In the genomic region with DNA sequence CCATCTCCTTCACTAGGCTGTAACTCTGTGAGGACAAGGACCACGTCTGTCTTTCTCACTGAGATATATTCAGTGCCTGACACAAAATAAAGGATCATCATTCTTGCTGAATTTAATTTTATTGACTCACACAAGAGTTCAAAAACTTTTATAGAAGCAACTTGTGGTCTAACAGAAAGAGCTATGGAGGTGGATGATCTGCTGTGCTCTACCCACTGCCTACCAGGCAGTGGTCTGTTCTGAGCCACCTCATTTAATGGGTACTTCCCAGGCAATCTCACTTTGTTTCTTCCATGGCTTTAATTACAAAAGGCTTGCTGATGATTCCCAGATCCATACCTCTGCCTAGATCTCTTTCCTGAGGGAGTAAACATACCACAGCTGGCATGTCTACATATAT, we compare ENCODE assay signal across 23 cellular contexts. TPM values are rescaled to one million over a fixed set of nuclear protein-coding genes. Genes with fewer than 3 reads are reported as not detected.
DNase-seq lines count a peak whose midpoint lies in the region; ATAC-seq and TF ChIP-seq lines count a peak whose summit lies in the region.
"Had no signal": no experiment of that assay in that cellular context is flagged by ENCODE, and none has a peak within 500 bp of the region (broad histone marks: within the 10 kb centered on the region; RNA-seq: fewer than 3 reads in every experiment).

No MANE protein-coding gene starts in this region.

- peak overlapping the region; percentile 74 for H3K27ac Mint-ChIP-seq in MCF 10A (ENCODE audit: low read depth, unreplicated experiment)
- H3K27ac Mint-ChIP-seq in activated T-helper 1 cell treated with anti-CD3 and anti-CD28 coated beads, Interleukin-12 subunit alpha, Interleukin-12 subunit beta, Interleukin-2, Interleukin-4 antibody, amounts not matched to agents 30 ng/mL and 10 ng/mL and 1 ng/mL, durations not matched to agents 14 hours and 24 hours and 36 hours: peak overlapping the region; percentile 23
- H3K27ac Mint-ChIP-seq in naive B cell: peak overlapping the region in 5 of 6 donors; percentile 70 to 93 (median 80)
- H3K27ac Mint-ChIP-seq in type B pancreatic cell: peak overlapping the region; percentile 3

- BruUV-seq in MCF 10A (replicated peaks; lab: Mats Ljungman, UMichigan) (no TSS peak), mammary epithelial cell (replicated peaks; lab: Mats Ljungman, UMichigan) (no TSS peak)

- ATAC-seq in naive B cell (ENCODE audit: low read depth in 2 of 2) (no peak), GM18498 (IDR thresholded peaks at IDR 0.05; ENCODE audit: unreplicated experiment) (no peak)
- ATAC-seq: mucosa of descending colon had no signal

- in situ Hi-C loops in mammary epithelial cell (cut with MboI; ENCODE audit: low sequenced_read_pairs in 2 of 2): no loop called here

- no peak overlapping the region for H3K27ac ChIP-seq in mammary epithelial cell (ENCODE audit: insufficient read depth, low read depth, low read length)
- H3K27ac ChIP-seq: colonic mucosa, KMS-11, left ventricle myocardium inferior, spleen had no signal

- dilution Hi-C loops in mammary epithelial cell (cut with HindIII; ENCODE audit: low sequenced_read_pairs): no loop called here

- no peaks in the 10 kb centered on the region for H3K9me3 Mint-ChIP-seq in MCF 10A (ENCODE audit: unreplicated experiment)
- no peaks in the 10 kb centered on the region for H3K9me3 Mint-ChIP-seq in activated T-helper 1 cell treated with anti-CD3 and anti-CD28 coated beads, Interleukin-12 subunit alpha, Interleukin-12 subunit beta, Interleukin-2, Interleukin-4 antibody, amounts not matched to agents 30 ng/mL and 10 ng/mL and 1 ng/mL, durations not matched to agents 14 hours and 24 hours and 36 hours
- H3K9me3 Mint-ChIP-seq in naive B cell: no peaks in the 10 kb centered on the region
- no peaks in the 10 kb centered on the region for H3K9me3 Mint-ChIP-seq in type B pancreatic cell

- H3K4me1 Mint-ChIP-seq in MCF 10A (ENCODE audit: insufficient read depth, unreplicated experiment) (no peaks in the 10 kb centered on the region), naive B cell (peaks cover 34 to 53% (median 48%) of the 10 kb centered on the region in 3 donors), type B pancreatic cell (ENCODE audit: unreplicated experiment) (peaks cover 11% of the 10 kb centered on the region)
- H3K4me1 Mint-ChIP-seq in activated T-helper 1 cell treated with anti-CD3 and anti-CD28 coated beads, Interleukin-12 subunit alpha, Interleukin-12 subunit beta, Interleukin-2, Interleukin-4 antibody, amounts not matched to agents 30 ng/mL and 10 ng/mL and 1 ng/mL, durations not matched to agents 14 hours and 24 hours and 36 hours (ENCODE audit: low read depth): peaks cover 42% of the 10 kb centered on the region

- H3K4me3 Mint-ChIP-seq in MCF 10A (ENCODE audit: unreplicated experiment) (no peak overlapping the region), naive B cell (peak overlapping the region in 2 of 8 donors; percentile 33 to 67), type B pancreatic cell (no peak overlapping the region)
- no peak overlapping the region for H3K4me3 Mint-ChIP-seq in activated T-helper 1 cell treated with anti-CD3 and anti-CD28 coated beads, Interleukin-12 subunit alpha, Interleukin-12 subunit beta, Interleukin-2, Interleukin-4 antibody, amounts not matched to agents 30 ng/mL and 10 ng/mL and 1 ng/mL, durations not matched to agents 14 hours and 24 hours and 36 hours

- no peak overlapping the region for H3K9ac ChIP-seq in mammary epithelial cell (ENCODE audit: insufficient read depth, low read length)
- H3K9ac ChIP-seq: KMS-11 had no signal

- POLR2A ChIA-PET in MCF 10A (lab: Yijun Ruan, JAX): interaction anchor here (1.3 kb wide), 1 partner anchor 30 kb away, joined by 4 read pairs; no protein-coding TSS in a partner anchor

- H3K27me3 Mint-ChIP-seq in MCF 10A (ENCODE audit: insufficient read depth, unreplicated experiment) (no peaks in the 10 kb centered on the region), naive B cell (no peaks in the 10 kb centered on the region), type B pancreatic cell (no peaks in the 10 kb centered on the region)
- H3K27me3 Mint-ChIP-seq in activated T-helper 1 cell treated with anti-CD3 and anti-CD28 coated beads, Interleukin-12 subunit alpha, Interleukin-12 subunit beta, Interleukin-2, Interleukin-4 antibody, amounts not matched to agents 30 ng/mL and 10 ng/mL and 1 ng/mL, durations not matched to agents 14 hours and 24 hours and 36 hours (ENCODE audit: insufficient read depth): no peaks in the 10 kb centered on the region

- H3K4me1 ChIP-seq in mammary epithelial cell (ENCODE audit: insufficient read depth, low read length): peaks cover 6% of the 10 kb centered on the region

- CTCF ChIA-PET in MCF 10A (lab: Yijun Ruan, JAX) (interaction anchor here (2.2 to 9.9 kb wide), 2 partner anchors 14 to 54 kb away, joined by 7 to 115 read pairs; a partner anchor contains a TSS), mammary epithelial cell (lab: Charles Lee; ENCODE audit: low non-redundant PET) (no interaction called here)

- no peaks in the 10 kb centered on the region for H4K20me1 ChIP-seq in mammary epithelial cell (ENCODE audit: insufficient read depth, low read length)

- no peaks in the 10 kb centered on the region for H3K27me3 ChIP-seq in mammary epithelial cell (ENCODE audit: insufficient read depth, low read length)
- H3K27me3 ChIP-seq: colonic mucosa, spleen had no signal

- no peak overlapping the region for H3K4me2 ChIP-seq in mammary epithelial cell (ENCODE audit: insufficient read depth, low read depth, low read length)
- H3K4me2 ChIP-seq: KMS-11 had no signal

- no peak for DNase-seq in MCF 10A (ENCODE audit: unreplicated experiment)
- DNase-seq in mammary epithelial cell: no peak
- no peak for DNase-seq in activated T-helper 1 cell treated with anti-CD3 and anti-CD28 coated beads, Interleukin-12 subunit alpha, Interleukin-12 subunit beta, Interleukin-2, Interleukin-4 antibody, amounts not matched to agents 30 ng/mL and 10 ng/mL and 1 ng/mL, durations not matched to agents 14 hours and 24 hours and 36 hours (ENCODE audit: low spot score)
- no peak for DNase-seq in naive B cell
- DNase-seq in type B pancreatic cell (ENCODE audit: extremely low spot score, unreplicated experiment): no peak
- DNase-seq in kidney glomerular epithelial cell (lab: John Stamatoyannopoulos, UW): no peak
- no peak for DNase-seq in CD1c-positive myeloid dendritic cell (ENCODE audit: extremely low spot score)
- DNase-seq: colonic mucosa; H7; head of caudate nucleus; left ventricle myocardium inferior; mucosa of descending colon; NCI-H2029; NCI-H446; nucleus accumbens; spleen; stimulated activated CD4-positive, alpha-beta T cell treated with anti-CD3 and anti-CD28 coated beads, Interleukin-4, amount 100 ng/mL, for 24 hours; T-helper 1 cell had no signal

- H3K4me3 ChIP-seq in mammary epithelial cell (replicated peaks in 1 of 3; ENCODE audit: insufficient read depth in 1 of 3, low read depth in 2 of 3, low read length in 3 of 3): no peak overlapping the region
- H3K4me3 ChIP-seq: colonic mucosa, left ventricle myocardium inferior, mucosa of descending colon, spleen had no signal

- H3K9me3 ChIP-seq in mammary epithelial cell (replicated peaks; ENCODE audit: insufficient read depth, low read length): no peaks in the 10 kb centered on the region
- H3K9me3 ChIP-seq: colonic mucosa, left ventricle myocardium inferior, mucosa of descending colon, spleen had no signal

- TF ChIP-seq CTCF in MCF 10A (IDR thresholded peaks at IDR 0.05; ENCODE audit: unreplicated experiment): no peak
- TF ChIP-seq CTCF in mammary epithelial cell (conservative IDR thresholded peaks at IDR 0.05 in 1 of 2, IDR thresholded peaks at IDR 0.05 in 1 of 2; ENCODE audit: extremely low read depth in 1 of 2, insufficient read depth in 1 of 2, low read depth in 1 of 2, low read length in 2 of 2): no peak
- TF ChIP-seq CTCF in type B pancreatic cell (conservative IDR thresholded peaks at IDR 0.05): no peak

- H3K79me2 ChIP-seq in mammary epithelial cell (ENCODE audit: insufficient read depth, low read length): peaks cover 16% of the 10 kb centered on the region

- no peaks in the 10 kb centered on the region for H3K36me3 ChIP-seq in mammary epithelial cell (ENCODE audit: insufficient read depth, low read length)
- H3K36me3 ChIP-seq: colonic mucosa had no signal

- H3K36me3 Mint-ChIP-seq in MCF 10A (ENCODE audit: insufficient read depth, unreplicated experiment): peaks cover 60% of the 10 kb centered on the region
- peaks cover 49% of the 10 kb centered on the region for H3K36me3 Mint-ChIP-seq in activated T-helper 1 cell treated with anti-CD3 and anti-CD28 coated beads, Interleukin-12 subunit alpha, Interleukin-12 subunit beta, Interleukin-2, Interleukin-4 antibody, amounts not matched to agents 30 ng/mL and 10 ng/mL and 1 ng/mL, durations not matched to agents 14 hours and 24 hours and 36 hours (ENCODE audit: low read depth)
- peaks cover 4 to 11% of the 10 kb centered on the region in 2 donors for H3K36me3 Mint-ChIP-seq in naive B cell
- peaks cover 2% of the 10 kb centered on the region for H3K36me3 Mint-ChIP-seq in type B pancreatic cell

- 100% methylated on average over 1 of the region's 1 CpG for WGBS in mammary epithelial cell (ENCODE audit: low coverage, missing lambda C conversion rate)

- H2AFZ ChIP-seq in mammary epithelial cell (ENCODE audit: low read depth, low read length): no peak overlapping the region

- intact Hi-C loops in MCF 10A (cut with micrococcal nuclease) (no loop called here), mammary epithelial cell (cut with micrococcal nuclease) (no loop called here)
- intact Hi-C loops in activated T-helper 1 cell treated with anti-CD3 and anti-CD28 coated beads, Interleukin-12 subunit alpha, Interleukin-12 subunit beta, Interleukin-2, Interleukin-4 antibody, amounts not matched to agents 30 ng/mL and 10 ng/mL and 1 ng/mL, durations not matched to agents 14 hours and 24 hours and 36 hours (cut with micrococcal nuclease): no loop called here

RNA-seq across cellular contexts. Expression of a gene that starts 4.7 kb away (rescaled TPM):
- total RNA-seq in MCF 10A (2022): not detected in 2 replicates
- not detected for total RNA-seq in mammary epithelial cell
- not detected for polyA plus RNA-seq in mammary epithelial cell
- polyA minus RNA-seq in mammary epithelial cell: not detected
- total RNA-seq in activated T-helper 1 cell treated with anti-CD3 and anti-CD28 coated beads, Interleukin-12 subunit alpha, Interleukin-12 subunit beta, Interleukin-2, Interleukin-4 antibody, amounts not matched to agents 30 ng/mL and 10 ng/mL and 1 ng/mL, durations not matched to agents 14 hours and 24 hours and 36 hours: 0.07 TPM in 1 of 2 replicates, not detected in the other
- polyA plus RNA-seq in naive B cell (ENCODE audit: low read depth in 6 of 6): 1 to 10 TPM in 3 of 6 donors, under 1 TPM in 2, not detected in 1; 0.47 to 1.6 (median 1.4) TPM
- not detected in 2 replicates for total RNA-seq in type B pancreatic cell (ENCODE audit: low replicate concordance)
- total RNA-seq: colonic mucosa, H7, left ventricle myocardium inferior, mucosa of descending colon, spleen, subcutaneous adipose tissue, ureter had no signal
- polyA plus RNA-seq: adipose tissue, spleen had no signal

RNA-seq across cellular contexts. Expression of a gene that starts 5.6 kb away (rescaled TPM):
- total RNA-seq in MCF 10A (2022) (60.3 and 84.5 TPM in 2 replicates), mammary epithelial cell (100 to 1,000 TPM in 1 of 2 donors, 10 to 100 TPM in 1; 63.5 to 115 TPM), type B pancreatic cell (ENCODE audit: low replicate concordance) (107 and 144 TPM in 2 replicates)
- polyA plus RNA-seq in mammary epithelial cell (98.4 TPM), naive B cell (ENCODE audit: low read depth in 6 of 6) (100 to 1,000 TPM; 299 to 401 (median 350) TPM)
- polyA minus RNA-seq in mammary epithelial cell: 3.5 TPM
- total RNA-seq in activated T-helper 1 cell treated with anti-CD3 and anti-CD28 coated beads, Interleukin-12 subunit alpha, Interleukin-12 subunit beta, Interleukin-2, Interleukin-4 antibody, amounts not matched to agents 30 ng/mL and 10 ng/mL and 1 ng/mL, durations not matched to agents 14 hours and 24 hours and 36 hours: 211 and 232 TPM in 2 replicates

RNA-seq across cellular contexts. Expression of a gene that starts 14.7 kb away (rescaled TPM):
- total RNA-seq in MCF 10A (2022): 114 and 118 TPM in 2 replicates
- 100 to 1,000 TPM; 164 to 212 TPM for total RNA-seq in mammary epithelial cell
- polyA plus RNA-seq in mammary epithelial cell: 119 TPM
- polyA minus RNA-seq in mammary epithelial cell: 412 TPM
- 6.4 and 9.9 TPM in 2 replicates for total RNA-seq in activated T-helper 1 cell treated with anti-CD3 and anti-CD28 coated beads, Interleukin-12 subunit alpha, Interleukin-12 subunit beta, Interleukin-2, Interleukin-4 antibody, amounts not matched to agents 30 ng/mL and 10 ng/mL and 1 ng/mL, durations not matched to agents 14 hours and 24 hours and 36 hours
- 1 to 10 TPM in 5 of 6 donors, under 1 TPM in 1; 0.28 to 9.5 (median 7.8) TPM for polyA plus RNA-seq in naive B cell (ENCODE audit: low read depth in 6 of 6)
- total RNA-seq in type B pancreatic cell (ENCODE audit: low replicate concordance): 187 and 253 TPM in 2 replicates

RNA-seq across cellular contexts. Expression of a gene that starts 34.5 kb away (rescaled TPM):
- 145 and 161 TPM in 2 replicates for total RNA-seq in MCF 10A (2022)
- 10 to 100 TPM; 54.0 to 95.8 TPM for total RNA-seq in mammary epithelial cell
- 87.7 TPM for polyA plus RNA-seq in mammary epithelial cell
- 127 TPM for polyA minus RNA-seq in mammary epithelial cell
- total RNA-seq in activated T-helper 1 cell treated with anti-CD3 and anti-CD28 coated beads, Interleukin-12 subunit alpha, Interleukin-12 subunit beta, Interleukin-2, Interleukin-4 antibody, amounts not matched to agents 30 ng/mL and 10 ng/mL and 1 ng/mL, durations not matched to agents 14 hours and 24 hours and 36 hours: 95.9 and 96.8 TPM in 2 replicates
- polyA plus RNA-seq in naive B cell (ENCODE audit: low read depth in 6 of 6): 10 to 100 TPM; 61.5 to 77.9 (median 72.3) TPM
- total RNA-seq in type B pancreatic cell (ENCODE audit: low replicate concordance): 84.4 and 87.4 TPM in 2 replicates

RNA-seq across cellular contexts. Expression of a gene that starts 34.9 kb away (rescaled TPM):
- total RNA-seq in MCF 10A (2022) (32.3 and 36.2 TPM in 2 replicates), mammary epithelial cell (10 to 100 TPM; 10.3 to 21.0 TPM), type B pancreatic cell (ENCODE audit: low replicate concordance) (17.9 and 21.5 TPM in 2 replicates)
- polyA plus RNA-seq in mammary epithelial cell (23.1 TPM), naive B cell (ENCODE audit: low read depth in 6 of 6) (10 to 100 TPM; 17.6 to 24.3 (median 21.7) TPM)
- not detected for polyA minus RNA-seq in mammary epithelial cell
- 14.9 TPM in 2 replicates for total RNA-seq in activated T-helper 1 cell treated with anti-CD3 and anti-CD28 coated beads, Interleukin-12 subunit alpha, Interleukin-12 subunit beta, Interleukin-2, Interleukin-4 antibody, amounts not matched to agents 30 ng/mL and 10 ng/mL and 1 ng/mL, durations not matched to agents 14 hours and 24 hours and 36 hours

Comparison
In these comparisons a context has a peak if more than half of its experiments do, and no peak if none do; other contexts are left out.
1. H3K27ac Mint-ChIP-seq: peak in every context shown above with its lines; median percentile 80 in naive B cell; 74 in MCF 10A; 23 in activated T-helper 1 cell treated with anti-CD3 and anti-CD28 coated beads, Interleukin-12 subunit alpha, Interleukin-12 subunit beta, Interleukin-2, Interleukin-4 antibody, amounts not matched to agents 30 ng/mL and 10 ng/mL and 1 ng/mL, durations not matched to agents 14 hours and 24 hours and 36 hours; 3 in type B pancreatic cell.
2. RNA of a gene that starts 14.7 kb away (total RNA-seq): 164 to 212 TPM in mammary epithelial cell, 187 to 253 TPM in type B pancreatic cell and 114 to 118 TPM in MCF 10A; 6.4 to 9.9 TPM in activated T-helper 1 cell treated with anti-CD3 and anti-CD28 coated beads, Interleukin-12 subunit alpha, Interleukin-12 subunit beta, Interleukin-2, Interleukin-4 antibody, amounts not matched to agents 30 ng/mL and 10 ng/mL and 1 ng/mL, durations not matched to agents 14 hours and 24 hours and 36 hours; every median in the first group is over 10 times any median in the second.